8 cellular contexts compared by ENCODE assay signal in genomic region chr1:6392880-6393399, GRCh38. TPM values are rescaled to one million over a fixed set of nuclear protein-coding genes. Genes with fewer than 3 reads are reported as not detected.
DNase-seq lines count a peak whose midpoint lies in the region; ATAC-seq, FAIRE-seq and TF ChIP-seq lines count a peak whose summit lies in the region.

No MANE protein-coding gene starts in this region.

- BruUV-seq in K562 (replicated peaks; lab: Mats Ljungman, UMichigan), result no TSS peak

- POLR2A ChIA-PET in AG04449 (lab: Yijun Ruan, JAX), result no interaction called here
- POLR2A ChIA-PET in K562 (lab: Yijun Ruan, JAX), result interaction anchor here (0.6 to 4.8 kb wide), 14 partner anchors 9 to 667 kb away, joined by 3 to 43 read pairs (median 6); partner anchors contain the start of genes NOL9 and TAS1R1

- in situ Hi-C loops in K562 (cut with MboI), result loop anchor here (5.0 kb wide), 1 partner anchor 164 kb away; the partner anchor contains the start of gene TAS1R1
- in situ Hi-C loops in G401 (cut with HindIII; ENCODE audit: low sequenced_read_pairs), result no loop called here

- H3K4me2 ChIP-seq in K562 (ENCODE audit: insufficient read depth, low read length), result peak overlapping the region; percentile 83

- TF ChIP-seq RAD21 in K562 (CRISPR knock-in tag; conservative IDR thresholded peaks at IDR 0.05 in 1 of 2, IDR thresholded peaks at IDR 0.05 in 1 of 2), result no peak

- H3K4me1 ChIP-seq in K562 (replicated peaks in 1 of 2; ENCODE audit: control insufficient read depth in 2 of 2, insufficient read depth in 2 of 2, low read length in 2 of 2) (peaks cover 13 to 21% of the 10 kb centered on the region in 2 experiments), lung (ENCODE audit: control insufficient read depth in 2 of 2, insufficient read depth in 2 of 2, low read length in 2 of 2) (peaks cover 0 to 4% of the 10 kb centered on the region in 2 donors), thyroid gland (peaks cover 8 to 11% of the 10 kb centered on the region in 2 donors)

- H2AFZ ChIP-seq in K562 (ENCODE audit: low read depth, low read length), result peak overlapping the region; percentile 91

- H3K9ac ChIP-seq in K562 (ENCODE audit: insufficient read depth in 1 of 2, low read depth in 2 of 2, low read length in 2 of 2), result peak overlapping the region; percentile 34 to 92; a peak in 3 of 4 replicates

- H3K79me2 ChIP-seq in K562 (ENCODE audit: control insufficient read depth, insufficient read depth, low read length), result peaks cover 20% of the 10 kb centered on the region

- peak overlapping the region; percentile 91; the same call in 1 of the 3 replicates for H3K27ac ChIP-seq in K562 (ENCODE audit: extremely low read depth, low read depth, low read length)
- peak overlapping the region in 1 of 2 donors; percentile 74 for H3K27ac ChIP-seq in lung (ENCODE audit: low read depth in 1 of 2, low read length in 1 of 2)
- no peak overlapping the region for H3K27ac ChIP-seq in thyroid gland

- TF ChIP-seq POLR2A in K562 (conservative IDR thresholded peaks at IDR 0.05) (no peak; the same call in 1 of the 2 replicates), thyroid gland (IDR thresholded peaks at IDR 0.05) (no peak)

- no peaks in the 10 kb centered on the region for H3K27me3 ChIP-seq in K562 (ENCODE audit: control insufficient read depth in 2 of 2, insufficient read depth in 2 of 2, low read length in 2 of 2)
- H3K27me3 ChIP-seq in lung (ENCODE audit: control insufficient read depth, insufficient read depth), result no peaks in the 10 kb centered on the region
- no peaks in the 10 kb centered on the region for H3K27me3 ChIP-seq in thyroid gland

- CTCF ChIA-PET in AG04449 (lab: Yijun Ruan, JAX) (interaction anchor here (1.2 to 6.4 kb wide), 7 partner anchors 10 to 152 kb away, joined by 4 to 52 read pairs (median 7); no protein-coding TSS in a partner anchor), K562 (lab: Yijun Ruan, JAX; ENCODE audit: low intra/inter-chr PET ratio) (no interaction called here)

- H3K4me3 ChIP-seq in AG04449 (ENCODE audit: low read depth, low read length) (peak overlapping the region; percentile 67), K562 (peak overlapping the region; percentile 91), lung (peak overlapping the region; percentile 73), thyroid gland (replicated peaks in 1 of 3) (peak overlapping the region in 1 of 3 donors; percentile 61)

- TF ChIP-seq EP300 in K562 (IDR thresholded peaks at IDR 0.05; ENCODE audit: low read length), result no peak

- H3K9me3 ChIP-seq in K562 (replicated peaks; ENCODE audit: control insufficient read depth, insufficient read depth, low read depth, low read length), result no peaks in the 10 kb centered on the region
- no peaks in the 10 kb centered on the region for H3K9me3 ChIP-seq in lung (ENCODE audit: control insufficient read depth in 2 of 2, insufficient read depth in 1 of 2, low read length in 1 of 2)
- H3K9me3 ChIP-seq in thyroid gland, result no peaks in the 10 kb centered on the region

- intact Hi-C loops in K562 (cut with micrococcal nuclease) (no loop called here), thyroid gland (cut with DNase I) (no loop called here)

- no peak for TF ChIP-seq CTCF in AG04449 (IDR thresholded peaks at IDR 0.05; ENCODE audit: insufficient read depth, low read length, missing control alignments)
- TF ChIP-seq CTCF in K562 (IDR thresholded peaks at IDR 0.05 in 2 of 3, conservative IDR thresholded peaks at IDR 0.05 in 1 of 3; ENCODE audit: insufficient read depth in 2 of 3, low read depth in 1 of 3, low read length in 3 of 3), result no peak
- no peak for TF ChIP-seq CTCF in lung (IDR thresholded peaks at IDR 0.05; ENCODE audit: control extremely low read depth, extremely low read depth)
- no peak for TF ChIP-seq CTCF in thyroid gland (IDR thresholded peaks at IDR 0.05)

- WGBS in K562 (ENCODE audit: insufficient coverage, low coverage, missing lambda C conversion rate), result under 1% methylated on average over 56 of the region's 77 CpGs
- WGBS in lung, 2 donors, result 0% methylated on average over 24 to 77 of the region's 77 CpGs
- WGBS in thyroid gland, 2 donors, result 0% methylated on average over 4 of the region's 77 CpGs; no CpG with 5 or more reads in 1 of the 2 donors

- no peak for DNase-seq in AG04449 (ENCODE audit: low read depth, low spot score)
- DNase-seq in K562 (ENCODE audit: extremely low read depth in 1 of 4, low spot score in 3 of 4), result peak in 3 of 4 experiments; percentile 69 to 88 (median 86)
- no peak for DNase-seq in lung (ENCODE audit: low spot score)
- no peak for DNase-seq in Kasumi-1 (lab: John Stamatoyannopoulos, UW)
- no peak for DNase-seq in G401 (ENCODE audit: low spot score)
- no peak for DNase-seq in thyroid gland

- ATAC-seq in GM19023 (IDR thresholded peaks at IDR 0.05; ENCODE audit: unreplicated experiment) (peak; percentile 19), HG03521 (IDR thresholded peaks at IDR 0.05; ENCODE audit: unreplicated experiment) (peak; percentile 6), K562 (peak; percentile 57), lung (ENCODE audit: insufficient read depth, low FRiP score) (peak; percentile 11)

- H3K36me3 ChIP-seq in K562 (ENCODE audit: control insufficient read depth, insufficient read depth, low read length) (no peaks in the 10 kb centered on the region), lung (ENCODE audit: control insufficient read depth in 2 of 2, insufficient read depth in 2 of 2, low read length in 2 of 2) (no peaks in the 10 kb centered on the region), thyroid gland (no peaks in the 10 kb centered on the region)

- H3K9me1 ChIP-seq in K562 (ENCODE audit: control insufficient read depth, insufficient read depth, low read length), result no peaks in the 10 kb centered on the region

- no peak for FAIRE-seq in K562 (lab: Jason Lieb, UNC)

- peaks cover 7% of the 10 kb centered on the region for H4K20me1 ChIP-seq in K562 (replicated peaks; ENCODE audit: control insufficient read depth, insufficient read depth, low read length)

RNA-seq across cellular contexts. Expression of gene ACOT7, which starts 0.6 kb away (rescaled TPM):
- total RNA-seq in K562 (2011; cell fraction: chromatin; rRNA removed; ENCODE audit: low replicate concordance), result 14.3 and 31.3 TPM in 2 replicates
- total RNA-seq in K562 (2011; cell fraction: nucleolus; rRNA removed), result 25.8 and 25.9 TPM in 2 replicates
- total RNA-seq in K562 (2011; cell fraction: nucleoplasm; rRNA removed), result 17.4 and 20.6 TPM in 2 replicates
- total RNA-seq in K562 (2014; rRNA removed), result 53.3 and 72.0 TPM in 2 replicates
- 8.7 and 11.6 TPM in 2 replicates for total RNA-seq in K562 (2014; rRNA removed; fragmentation: Illumina TruSeq; extraction: Trizol)
- total RNA-seq in K562 (2015; rRNA removed; fragmentation: Illumina TruSeq; extraction: Trizol), result 27.1 and 28.4 TPM in 2 replicates
- total RNA-seq in K562 (2021), result 92.6 and 95.5 TPM in 2 replicates
- 37.2 and 76.6 TPM in 2 replicates for polyA plus RNA-seq in K562 (2011; rRNA removed)
- 57.9 and 66.6 TPM in 2 replicates for polyA plus RNA-seq in K562 (2011; cell fraction: cytosol; rRNA removed)
- 28.1 and 31.8 TPM in 2 replicates for polyA plus RNA-seq in K562 (2011; cell fraction: nucleus; rRNA removed)
- polyA plus RNA-seq in K562 (2012), result 61.5 and 86.0 TPM in 2 replicates
- polyA plus RNA-seq in K562 (2014; fragmentation: Illumina TruSeq; extraction: Trizol), result 50.7 and 89.2 TPM in 2 replicates
- 10 to 100 TPM in 1 of 2 experiments, 1 to 10 TPM in 1; 7.0 to 10.0 TPM for polyA plus RNA-seq in K562 (2014; fragmentation: Nextera tagmentation; extraction: Ambion mirVana)
- polyA plus RNA-seq in K562 (2014; rRNA removed), result 57.2 and 63.1 TPM in 2 replicates
- polyA minus RNA-seq in K562 (2011; rRNA and poly(A)+ RNA removed), result 28.7 and 34.8 TPM in 2 replicates
- polyA minus RNA-seq in K562 (2011; cell fraction: cytosol; rRNA and poly(A)+ RNA removed), result 26.1 and 36.3 TPM in 2 replicates
- polyA minus RNA-seq in K562 (2011; cell fraction: nucleus; rRNA and poly(A)+ RNA removed), result 7.9 and 12.0 TPM in 2 replicates
- 10 to 100 TPM in 1 of 2 donors, 1 to 10 TPM in 1; 8.8 to 37.4 TPM for total RNA-seq in lung
- 10 to 100 TPM; 17.9 to 28.3 TPM for polyA plus RNA-seq in lung
- total RNA-seq in G401 (2014; rRNA removed; shearing (Covaris generic)), result 94.4 and 99.2 TPM in 2 replicates
- 10 to 100 TPM in 1 of 4 donors, 1 to 10 TPM in 3; 3.7 to 13.4 (median 6.3) TPM for total RNA-seq in thyroid gland

RNA-seq across cellular contexts. Expression of gene HES2, which starts 26.8 kb away (rescaled TPM):
- total RNA-seq in K562 (2011; cell fraction: chromatin; rRNA removed; ENCODE audit: low replicate concordance), result 0.65 and 0.90 TPM in 2 replicates
- 0.53 and 1.7 TPM in 2 replicates for total RNA-seq in K562 (2011; cell fraction: nucleolus; rRNA removed)
- 0.53 and 0.66 TPM in 2 replicates for total RNA-seq in K562 (2011; cell fraction: nucleoplasm; rRNA removed)
- total RNA-seq in K562 (2014; rRNA removed) (0.04 and 0.05 TPM in 2 replicates), K562 (2014; rRNA removed; fragmentation: Illumina TruSeq; extraction: Trizol) (0.07 TPM in 1 of 2 replicates, not detected in the other), K562 (2015; rRNA removed; fragmentation: Illumina TruSeq; extraction: Trizol) (not detected in 2 replicates), K562 (2021) (0.18 TPM in 1 of 2 replicates, not detected in the other), lung (1 to 10 TPM in 1 of 2 donors, under 1 TPM in 1; 0.26 to 5.0 TPM), thyroid gland (not detected)
- polyA plus RNA-seq in K562 (2011; rRNA removed) (0.08 and 0.15 TPM in 2 replicates), K562 (2014; fragmentation: Illumina TruSeq; extraction: Trizol) (0.06 TPM in 2 replicates), K562 (2014; fragmentation: Nextera tagmentation; extraction: Ambion mirVana) (not detected), K562 (2014; rRNA removed) (not detected in 2 replicates), lung (1 to 10 TPM in 1 of 2 donors, under 1 TPM in 1; 0.86 to 4.5 TPM)
- 0.21 and 0.25 TPM in 2 replicates for polyA plus RNA-seq in K562 (2011; cell fraction: cytosol; rRNA removed)
- polyA plus RNA-seq in K562 (2011; cell fraction: nucleus; rRNA removed), result 0.25 and 0.80 TPM in 2 replicates
- 0.08 TPM in 1 of 2 replicates, not detected in the other for polyA plus RNA-seq in K562 (2012)
- polyA minus RNA-seq in K562 (2011; rRNA and poly(A)+ RNA removed), result 0.30 and 0.32 TPM in 2 replicates
- polyA minus RNA-seq in K562 (2011; cell fraction: cytosol; rRNA and poly(A)+ RNA removed), result 0.91 TPM in 1 of 2 replicates, not detected in the other
- polyA minus RNA-seq in K562 (2011; cell fraction: nucleus; rRNA and poly(A)+ RNA removed), result 0.11 and 0.81 TPM in 2 replicates
- total RNA-seq in G401 (2014; rRNA removed; shearing (Covaris generic)), result 1.6 and 3.1 TPM in 2 replicates

RNA-seq across cellular contexts. Expression of gene ESPN, which starts 31.6 kb away (rescaled TPM):
- 1.6 and 6.0 TPM in 2 replicates for total RNA-seq in K562 (2011; cell fraction: chromatin; rRNA removed; ENCODE audit: low replicate concordance)
- total RNA-seq in K562 (2011; cell fraction: nucleolus; rRNA removed), result 4.0 and 4.7 TPM in 2 replicates
- total RNA-seq in K562 (2011; cell fraction: nucleoplasm; rRNA removed), result 1.8 and 2.4 TPM in 2 replicates
- total RNA-seq in K562 (2014; rRNA removed) (0.36 and 0.45 TPM in 2 replicates), K562 (2014; rRNA removed; fragmentation: Illumina TruSeq; extraction: Trizol) (0.07 TPM in 1 of 2 replicates, not detected in the other), K562 (2015; rRNA removed; fragmentation: Illumina TruSeq; extraction: Trizol) (0.15 TPM in 1 of 2 replicates, not detected in the other), K562 (2021) (1.2 and 1.7 TPM in 2 replicates), lung (10 to 100 TPM; 11.2 to 20.8 TPM), thyroid gland (1 to 10 TPM in 1 of 4 donors, under 1 TPM in 1, not detected in 2; 0.67 to 5.2 TPM)
- polyA plus RNA-seq in K562 (2011; rRNA removed) (0.54 and 2.9 TPM in 2 replicates), K562 (2014; fragmentation: Illumina TruSeq; extraction: Trizol) (0.07 and 0.11 TPM in 2 replicates), K562 (2014; fragmentation: Nextera tagmentation; extraction: Ambion mirVana) (not detected), K562 (2014; rRNA removed) (0.65 and 2.9 TPM in 2 replicates), lung (1 to 10 TPM; 2.1 to 3.6 TPM)
- 1.2 and 1.9 TPM in 2 replicates for polyA plus RNA-seq in K562 (2011; cell fraction: cytosol; rRNA removed)
- polyA plus RNA-seq in K562 (2011; cell fraction: nucleus; rRNA removed), result 9.2 and 25.5 TPM in 2 replicates
- polyA plus RNA-seq in K562 (2012), result 2.0 and 5.0 TPM in 2 replicates
- polyA minus RNA-seq in K562 (2011; rRNA and poly(A)+ RNA removed), result 0.11 TPM in 1 of 2 replicates, not detected in the other
- 0.95 and 3.8 TPM in 2 replicates for polyA minus RNA-seq in K562 (2011; cell fraction: cytosol; rRNA and poly(A)+ RNA removed)
- 3.4 and 3.5 TPM in 2 replicates for polyA minus RNA-seq in K562 (2011; cell fraction: nucleus; rRNA and poly(A)+ RNA removed)
- total RNA-seq in G401 (2014; rRNA removed; shearing (Covaris generic)), result 0.07 TPM in 1 of 2 replicates, not detected in the other

Comparison
In these comparisons a context has a peak if more than half of its experiments do, and no peak if none do; other contexts are left out.
1. DNase-seq: peak in K562 (3 of 4); none in AG04449 (single experiment), lung (single experiment), Kasumi-1 (0 of 2), G401 (single experiment) and thyroid gland (0 of 2).
2. ATAC-seq: peak in every context shown above with its lines; median percentile 57 in K562; 19 in GM19023; 11 in lung; 6 in HG03521.